8 cellular contexts compared by ENCODE assay signal in genomic region chr19:44025217-44025936, GRCh38. TPM values are rescaled to one million over a fixed set of nuclear protein-coding genes. Genes with fewer than 3 reads are reported as not detected.
DNase-seq lines count a peak whose midpoint lies in the region; ATAC-seq and TF ChIP-seq lines count a peak whose summit lies in the region.

ZNF222 (plus strand) TSS chr19:44025379; CDS start chr19:44025437, 58 bp downstream.

- H3K9me3 Mint-ChIP-seq in Calu3 (ENCODE audit: low read depth, unreplicated experiment): peaks cover 10% of the 10 kb centered on the region
- H3K9me3 Mint-ChIP-seq in activated T-helper 2 cell treated with anti-CD3 and anti-CD28 coated beads, Interferon-gamma antibody, Interleukin-2, Interleukin-4, amounts not matched to agents 10 μg/mL and 5 μg/mL and 100 μg/mL, durations not matched to agents 14 hours and 24 hours and 36 hours: peaks cover 61% of the 10 kb centered on the region
- H3K9me3 Mint-ChIP-seq in nephron: peaks cover 40% of the 10 kb centered on the region

- peaks cover 12% of the 10 kb centered on the region for H3K27me3 Mint-ChIP-seq in Calu3 (ENCODE audit: unreplicated experiment)
- H3K27me3 Mint-ChIP-seq in activated T-helper 2 cell treated with anti-CD3 and anti-CD28 coated beads, Interferon-gamma antibody, Interleukin-2, Interleukin-4, amounts not matched to agents 10 μg/mL and 5 μg/mL and 100 μg/mL, durations not matched to agents 14 hours and 24 hours and 36 hours (ENCODE audit: low read depth): no peaks in the 10 kb centered on the region
- no peaks in the 10 kb centered on the region for H3K27me3 Mint-ChIP-seq in nephron (ENCODE audit: low read depth)

- H3K36me3 Mint-ChIP-seq in Calu3 (ENCODE audit: insufficient read depth, unreplicated experiment) (peaks cover 14% of the 10 kb centered on the region), nephron (ENCODE audit: low read depth) (peaks cover 56% of the 10 kb centered on the region)
- peaks cover 54% of the 10 kb centered on the region for H3K36me3 Mint-ChIP-seq in activated T-helper 2 cell treated with anti-CD3 and anti-CD28 coated beads, Interferon-gamma antibody, Interleukin-2, Interleukin-4, amounts not matched to agents 10 μg/mL and 5 μg/mL and 100 μg/mL, durations not matched to agents 14 hours and 24 hours and 36 hours (ENCODE audit: low read depth)

- intact Hi-C loops in Calu3 (cut with micrococcal nuclease; ENCODE audit: unreplicated experiment): loop anchor here (1.0 kb wide), 1 partner anchor 22 kb away; no protein-coding TSS in a partner anchor
- intact Hi-C loops in activated T-helper 2 cell treated with anti-CD3 and anti-CD28 coated beads, Interferon-gamma antibody, Interleukin-2, Interleukin-4, amounts not matched to agents 10 μg/mL and 5 μg/mL and 100 μg/mL, durations not matched to agents 14 hours and 24 hours and 36 hours (cut with micrococcal nuclease): loop anchor here (1.0 kb wide), 2 partner anchors 23 to 47 kb away; partner anchors contain the start of genes ZNF230 and ZNF284

- H3K4me3 ChIP-seq in Jurkat, Clone E6-1 (ENCODE audit: low read length): peak within 1 kb of the TSS; percentile 49
- H3K4me3 ChIP-seq in fibroblast of the aortic adventitia (ENCODE audit: low read depth, low read length): peak within 1 kb of the TSS; percentile 92

- CTCF ChIA-PET in Calu3 (lab: Charles Lee): no interaction called here

- TSS peak; percentile 66 for BruUV-seq in Calu3 (replicated peaks; lab: Mats Ljungman, UMichigan)

- DNase-seq in Calu3: peak; percentile 77
- peak; percentile 46 for DNase-seq in Jurkat, Clone E6-1 (ENCODE audit: low read depth, low spot score)
- peak; percentile 83 for DNase-seq in RPMI8226
- DNase-seq in activated T-helper 2 cell treated with anti-CD3 and anti-CD28 coated beads, Interferon-gamma antibody, Interleukin-2, Interleukin-4, amounts not matched to agents 10 μg/mL and 5 μg/mL and 100 μg/mL, durations not matched to agents 14 hours and 24 hours and 36 hours (ENCODE audit: low spot score): peak; percentile 74
- DNase-seq in fibroblast of the aortic adventitia (ENCODE audit: low read depth): peak; percentile 91
- peak; percentile 78 for DNase-seq in stimulated activated naive CD4-positive, alpha-beta T cell treated with Interleukin-2 at 50 U/mL for 16 hours (lab: John Stamatoyannopoulos, UW)

- peaks cover 7% of the 10 kb centered on the region for H3K4me1 Mint-ChIP-seq in Calu3 (ENCODE audit: low read depth, unreplicated experiment)
- H3K4me1 Mint-ChIP-seq in activated T-helper 2 cell treated with anti-CD3 and anti-CD28 coated beads, Interferon-gamma antibody, Interleukin-2, Interleukin-4, amounts not matched to agents 10 μg/mL and 5 μg/mL and 100 μg/mL, durations not matched to agents 14 hours and 24 hours and 36 hours (ENCODE audit: low read depth): peaks cover 15% of the 10 kb centered on the region
- peaks cover 22% of the 10 kb centered on the region for H3K4me1 Mint-ChIP-seq in nephron

- H3K4me3 Mint-ChIP-seq in Calu3 (ENCODE audit: low read depth, unreplicated experiment) (peak within 1 kb of the TSS; percentile 93), nephron (peak within 1 kb of the TSS; percentile 98 to 99 (median 98))
- peak within 1 kb of the TSS; percentile 95 for H3K4me3 Mint-ChIP-seq in activated T-helper 2 cell treated with anti-CD3 and anti-CD28 coated beads, Interferon-gamma antibody, Interleukin-2, Interleukin-4, amounts not matched to agents 10 μg/mL and 5 μg/mL and 100 μg/mL, durations not matched to agents 14 hours and 24 hours and 36 hours (ENCODE audit: low read depth)

- H3K27ac Mint-ChIP-seq in Calu3 (ENCODE audit: unreplicated experiment): peak within 1 kb of the TSS; percentile 90
- H3K27ac Mint-ChIP-seq in activated T-helper 2 cell treated with anti-CD3 and anti-CD28 coated beads, Interferon-gamma antibody, Interleukin-2, Interleukin-4, amounts not matched to agents 10 μg/mL and 5 μg/mL and 100 μg/mL, durations not matched to agents 14 hours and 24 hours and 36 hours: peak within 1 kb of the TSS; percentile 70
- H3K27ac Mint-ChIP-seq in nephron: peak within 1 kb of the TSS; percentile 78 to 91 (median 88)

- TF ChIP-seq CTCF in Calu3 (IDR thresholded peaks at IDR 0.05; ENCODE audit: unreplicated experiment): no peak
- TF ChIP-seq CTCF in fibroblast of the aortic adventitia (IDR thresholded peaks at IDR 0.05; ENCODE audit: insufficient read depth, low read length): no peak
- no peak for TF ChIP-seq CTCF in nephron (IDR thresholded peaks at IDR 0.05; ENCODE audit: unreplicated experiment in 3 of 3)

- ATAC-seq in GM21423 (IDR thresholded peaks at IDR 0.05; ENCODE audit: unreplicated experiment): peak; percentile 96

RNA-seq across cellular contexts. Expression of gene ZNF222, which starts in this region (rescaled TPM):
- total RNA-seq in Calu3 (2022): 5.3 and 6.5 TPM in 2 replicates
- not detected for polyA plus RNA-seq in Jurkat, Clone E6-1 (2012; ENCODE audit: insufficient read depth, insufficient read length)
- 0.99 and 1.8 TPM in 2 replicates for total RNA-seq in activated T-helper 2 cell treated with anti-CD3 and anti-CD28 coated beads, Interferon-gamma antibody, Interleukin-2, Interleukin-4, amounts not matched to agents 10 μg/mL and 5 μg/mL and 100 μg/mL, durations not matched to agents 14 hours and 24 hours and 36 hours
- total RNA-seq in fibroblast of the aortic adventitia (ENCODE audit: low replicate concordance): 7.9 and 10.8 TPM in 2 replicates

Comparison
In these comparisons a context has a peak if more than half of its experiments do, and no peak if none do; other contexts are left out.
1. Peak in every context shown above with its lines: DNase-seq, ATAC-seq and H3K4me3 ChIP-seq.